Comparison of ENCODE assay signal across 13 cellular contexts in the genomic region with DNA sequence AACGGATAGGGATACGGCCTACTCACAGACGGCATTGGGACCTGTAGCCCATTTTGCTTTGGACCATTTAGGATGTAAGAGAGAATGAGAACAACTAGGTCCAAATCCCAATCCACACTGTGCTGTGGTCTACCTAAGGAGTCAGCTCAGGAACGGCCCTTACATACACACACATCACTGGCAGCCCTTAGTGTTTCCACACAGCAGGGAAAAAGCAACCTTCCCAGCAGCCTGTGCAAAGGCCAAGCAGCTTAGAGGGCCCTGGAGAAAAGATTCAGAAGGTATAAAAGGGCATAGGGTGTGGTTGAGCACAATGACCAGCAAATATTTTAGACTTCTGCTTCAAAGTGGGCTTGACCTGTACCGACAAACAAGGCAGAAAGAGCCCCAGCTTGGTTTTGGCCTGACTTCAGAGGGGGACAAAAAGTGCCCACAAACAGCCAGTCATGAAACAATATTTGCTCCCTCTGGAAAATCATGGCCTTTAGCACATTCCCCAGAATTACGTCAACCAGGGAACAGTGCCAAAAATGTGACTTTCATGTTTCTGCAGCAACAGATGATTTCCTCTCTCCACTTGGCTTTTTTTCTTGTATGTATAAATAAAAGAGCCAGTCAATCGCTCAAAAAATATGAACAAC.
DNase-seq lines count a peak whose midpoint lies in the region; ATAC-seq, FAIRE-seq and TF ChIP-seq lines count a peak whose summit lies in the region.
"Had no signal": no experiment of that assay in that cellular context is flagged by ENCODE, and none has a peak within 500 bp of the region (broad histone marks: within the 10 kb centered on the region; RNA-seq: fewer than 3 reads in every experiment).

No MANE protein-coding gene starts in this region.

- H3K9me3 ChIP-seq in SK-N-SH (no peaks in the 10 kb centered on the region), esophagus muscularis mucosa (peaks cover 0 to 7% (median 0%) of the 10 kb centered on the region in 4 donors)
- H3K9me3 ChIP-seq: mucosa of descending colon had no signal

- POLR2A ChIA-PET in SK-N-SH (lab: Yijun Ruan, JAX) = no interaction called here

- TF ChIP-seq RAD21 in SK-N-SH (IDR thresholded peaks at IDR 0.05; ENCODE audit: low read length) = no peak

- no peak for ATAC-seq in SK-N-SH treated with all-trans-retinoic acid at 6 μM for 48 hours
- ATAC-seq in natural killer cell = no peak
- no peak for ATAC-seq in HG02623 (IDR thresholded peaks at IDR 0.05; ENCODE audit: unreplicated experiment)
- ATAC-seq: mucosa of descending colon, WTC11 had no signal

- no peak for DNase-seq in SK-N-SH
- no peak for DNase-seq in esophagus muscularis mucosa (ENCODE audit: extremely low spot score)
- peak; percentile 2 for DNase-seq in medulla oblongata (ENCODE audit: extremely low spot score)
- DNase-seq in urothelium cell line (ENCODE audit: low spot score) = peak; percentile 59
- DNase-seq in natural killer cell = no peak
- DNase-seq in OCI-M2 (lab: John Stamatoyannopoulos, UW; ENCODE audit: unreplicated experiment) = no peak
- DNase-seq: cerebellar nuclear complex, NCI-H187 treated with DMSO at 0.1 percent for 48 hours, PC-9 had no signal

- no peak for TF ChIP-seq POLR2A in esophagus muscularis mucosa (IDR thresholded peaks at IDR 0.05; ENCODE audit: low read depth)

- H3K4me3 Mint-ChIP-seq in natural killer cell = no peak overlapping the region
- H3K4me3 Mint-ChIP-seq: WTC11 had no signal

- H3K27me3 ChIP-seq in SK-N-SH (ENCODE audit: insufficient read depth) = no peaks in the 10 kb centered on the region
- H3K27me3 ChIP-seq in esophagus muscularis mucosa = no peaks in the 10 kb centered on the region

- H3K27ac ChIP-seq in SK-N-SH (ENCODE audit: low read depth in 2 of 2, low read length in 1 of 2) (no peak overlapping the region), esophagus muscularis mucosa (replicated peaks in 1 of 4) (peak overlapping the region; percentile 30 to 53 (median 34))
- H3K27ac ChIP-seq: PC-9 had no signal

- no peak overlapping the region for H3K4me2 ChIP-seq in SK-N-SH
- H3K4me2 ChIP-seq: PC-9 had no signal

- no peaks in the 10 kb centered on the region for H4K20me1 ChIP-seq in SK-N-SH (ENCODE audit: insufficient read depth)

- H3K4me3 ChIP-seq in SK-N-SH (ENCODE audit: low read depth in 2 of 2, low read length in 1 of 2) = no peak overlapping the region
- no peak overlapping the region for H3K4me3 ChIP-seq in esophagus muscularis mucosa
- H3K4me3 ChIP-seq: mucosa of descending colon, PC-9 had no signal

- CTCF ChIA-PET in SK-N-SH (lab: Yijun Ruan, JAX) = no interaction called here

- FAIRE-seq in urothelium cell line (lab: Jason Lieb, UNC) = no peak

- TF ChIP-seq CTCF in SK-N-SH (IDR thresholded peaks at IDR 0.05) (no peak), esophagus muscularis mucosa (IDR thresholded peaks at IDR 0.05) (no peak), natural killer cell (IDR thresholded peaks at IDR 0.05) (no peak)

- peaks cover 0 to 10% of the 10 kb centered on the region in 2 donors for H3K9me3 Mint-ChIP-seq in natural killer cell

- H3K36me3 Mint-ChIP-seq in natural killer cell = no peaks in the 10 kb centered on the region

- no peaks in the 10 kb centered on the region for H3K79me2 ChIP-seq in SK-N-SH (ENCODE audit: insufficient read depth)

- no peaks in the 10 kb centered on the region for H3K9me2 ChIP-seq in SK-N-SH

- H3K4me1 ChIP-seq in SK-N-SH (ENCODE audit: control insufficient read depth in 1 of 2, insufficient read depth in 2 of 2, low read depth in 1 of 2, low read length in 1 of 2) (no peaks in the 10 kb centered on the region), esophagus muscularis mucosa (peaks cover 4 to 14% (median 9%) of the 10 kb centered on the region in 4 donors)

- no peak overlapping the region for H2AFZ ChIP-seq in SK-N-SH (ENCODE audit: low read depth)
- H2AFZ ChIP-seq: PC-9 had no signal

- H3K4me1 Mint-ChIP-seq in natural killer cell = no peaks in the 10 kb centered on the region
- H3K4me1 Mint-ChIP-seq: WTC11 had no signal

- H3F3A ChIP-seq in SK-N-SH (replicated peaks; ENCODE audit: insufficient read depth) = no peaks in the 10 kb centered on the region

- H3K9ac ChIP-seq in SK-N-SH = no peak overlapping the region

- 2% methylated on average over 7 of the region's 7 CpGs for WGBS in SK-N-SH (ENCODE audit: low lambda C conversion rate)
- WGBS in esophagus muscularis mucosa = 52% methylated on average over 7 of the region's 7 CpGs

- H3K27ac Mint-ChIP-seq in natural killer cell = no peak overlapping the region
- H3K27ac Mint-ChIP-seq: WTC11 had no signal

- TF ChIP-seq EP300 in SK-N-SH (IDR thresholded peaks at IDR 0.05; ENCODE audit: borderline replicate concordance in 1 of 2, low read depth in 1 of 2, low read length in 1 of 2) (no peak), esophagus muscularis mucosa (IDR thresholded peaks at IDR 0.05) (no peak)

- intact Hi-C loops in esophagus muscularis mucosa (cut with DNase I) (no loop called here), natural killer cell (cut with micrococcal nuclease) (no loop called here)

- no peaks in the 10 kb centered on the region for H3K27me3 Mint-ChIP-seq in natural killer cell (ENCODE audit: low read depth in 2 of 2)

- no peaks in the 10 kb centered on the region for H3K36me3 ChIP-seq in SK-N-SH (replicated peaks in 1 of 2; ENCODE audit: control insufficient read depth in 1 of 2, insufficient read depth in 2 of 2, low read length in 1 of 2)
- no peaks in the 10 kb centered on the region for H3K36me3 ChIP-seq in esophagus muscularis mucosa

TF ChIP-seq in SK-N-SH, 30 proteins besides CTCF, POLR2A, EP300 and RAD21:
- TF ChIP-seq NFIC (IDR thresholded peaks at IDR 0.05; ENCODE audit: borderline replicate concordance) (0 out of 2 replicates have a peak, but pooled peaks have one; percentile 12), GABPA (IDR thresholded peaks at IDR 0.05; ENCODE audit: low read depth) (no peak)

TF ChIP-seq in SK-N-SH treated with all-trans-retinoic acid at 6 μM for 48 hours, 23 proteins besides CTCF, POLR2A, EP300 and RAD21:
- TF ChIP-seq RARB (CRISPR knock-in tag; IDR thresholded peaks at IDR 0.05) (no peak), SNAI2 (CRISPR knock-in tag; IDR thresholded peaks at IDR 0.05) (no peak), ZC3H10 (CRISPR knock-in tag; IDR thresholded peaks at IDR 0.05) (no peak), ZFP30 (CRISPR knock-in tag; IDR thresholded peaks at IDR 0.05) (no peak), CSRNP3 (CRISPR knock-in tag; IDR thresholded peaks at IDR 0.05) (no peak), CSDC2 (CRISPR knock-in tag; IDR thresholded peaks at IDR 0.05) (no peak), OSR1 (CRISPR knock-in tag; IDR thresholded peaks at IDR 0.05) (no peak), TCF4 (CRISPR knock-in tag; IDR thresholded peaks at IDR 0.05; ENCODE audit: borderline replicate concordance) (no peak), ISL1 (CRISPR knock-in tag; IDR thresholded peaks at IDR 0.05) (no peak), PPARA (CRISPR knock-in tag; IDR thresholded peaks at IDR 0.05; ENCODE audit: borderline replicate concordance) (no peak), ESRRG (CRISPR knock-in tag; IDR thresholded peaks at IDR 0.05) (no peak), ARNTL (CRISPR knock-in tag; IDR thresholded peaks at IDR 0.05; ENCODE audit: borderline replicate concordance, low read depth) (no peak), ZFP3 (CRISPR knock-in tag; IDR thresholded peaks at IDR 0.05) (no peak), TOX (CRISPR knock-in tag; IDR thresholded peaks at IDR 0.05; ENCODE audit: borderline replicate concordance) (no peak), GLIS3 (CRISPR knock-in tag; IDR thresholded peaks at IDR 0.05) (no peak)
- TF ChIP-seq, protein P1, sequence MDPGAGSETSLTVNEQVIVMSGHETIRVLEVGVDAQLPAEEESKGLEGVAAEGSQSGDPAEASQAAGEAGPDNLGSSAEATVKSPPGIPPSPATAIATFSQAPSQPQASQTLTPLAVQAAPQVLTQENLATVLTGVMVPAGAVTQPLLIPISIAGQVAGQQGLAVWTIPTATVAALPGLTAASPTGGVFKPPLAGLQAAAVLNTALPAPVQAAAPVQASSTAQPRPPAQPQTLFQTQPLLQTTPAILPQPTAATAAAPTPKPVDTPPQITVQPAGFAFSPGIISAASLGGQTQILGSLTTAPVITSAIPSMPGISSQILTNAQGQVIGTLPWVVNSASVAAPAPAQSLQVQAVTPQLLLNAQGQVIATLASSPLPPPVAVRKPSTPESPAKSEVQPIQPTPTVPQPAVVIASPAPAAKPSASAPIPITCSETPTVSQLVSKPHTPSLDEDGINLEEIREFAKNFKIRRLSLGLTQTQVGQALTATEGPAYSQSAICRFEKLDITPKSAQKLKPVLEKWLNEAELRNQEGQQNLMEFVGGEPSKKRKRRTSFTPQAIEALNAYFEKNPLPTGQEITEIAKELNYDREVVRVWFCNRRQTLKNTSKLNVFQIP (CRISPR knock-in tag; IDR thresholded peaks at IDR 0.05; ENCODE audit: borderline replicate concordance, low read depth) = no peak
TF ChIP-seq in SK-N-SH treated with all-trans-retinoic acid at 6 μM for 48 hours: peak in this region for 0.

Comparison
In these comparisons a context has a peak if more than half of its experiments do, and no peak if none do; other contexts are left out.
1. DNase-seq: peak in medulla oblongata (single experiment) and urothelium cell line (single experiment); none in SK-N-SH (single experiment), esophagus muscularis mucosa (single experiment), natural killer cell (single experiment) and OCI-M2 (single experiment).
2. H3K27ac ChIP-seq: peak in esophagus muscularis mucosa (4 of 4); none in SK-N-SH (0 of 2).